In genomic region chr9:134390947-134391318, GRCh38 we compare ENCODE assay signal across 10 cellular contexts.
A peak's percentile ranks its signal among the peaks of the same experiment; 100 is the strongest.
DNase-seq lines count a peak whose midpoint lies in the region; ATAC-seq, FAIRE-seq and TF ChIP-seq lines count a peak whose summit lies in the region.
"Had no signal": no experiment of that assay in that cellular context is flagged by ENCODE, and none has a peak within 500 bp of the region (broad histone marks: within the 10 kb centered on the region; RNA-seq: fewer than 3 reads in every experiment).

No MANE protein-coding gene starts in this region.

- H3K36me3 ChIP-seq in stomach: peaks cover 0 to 5% (median 0%) of the 10 kb centered on the region in 4 donors

- peak; percentile 22 for ATAC-seq in activated CD4-positive, alpha-beta T cell treated with anti-CD3 and anti-CD28 coated beads for 36 hours
- ATAC-seq in HG02763 (IDR thresholded peaks at IDR 0.05; ENCODE audit: unreplicated experiment): peak; percentile 20
- ATAC-seq: A549, Right ventricle myocardium inferior had no signal

- peaks cover 5% of the 10 kb centered on the region for H3K9me3 Mint-ChIP-seq in activated CD4-positive, alpha-beta T cell treated with anti-CD3 and anti-CD28 coated beads for 36 hours (ENCODE audit: low read depth)
- peaks cover 6% of the 10 kb centered on the region for H3K9me3 Mint-ChIP-seq in activated CD4-positive, alpha-beta memory T cell treated with anti-CD3 and anti-CD28 coated beads, Interleukin-2, amount 10 ng/mL, durations not matched to agents 7 days and 5 days

- no peak for FAIRE-seq in RCC 7860 (lab: Jason Lieb, UNC)
- FAIRE-seq: A549 had no signal

- H3K4me1 ChIP-seq in stomach: peaks cover 71 to 99% (median 96%) of the 10 kb centered on the region in 4 donors

- POLR2A ChIA-PET in activated CD4-positive, alpha-beta T cell treated with anti-CD3 and anti-CD28 coated beads for 36 hours (lab: Charles Lee): interaction anchor here (0.6 to 1.6 kb wide), 7 partner anchors 9 to 1103 kb away, joined by 3 to 6 read pairs (median 3); no protein-coding TSS in a partner anchor
- POLR2A ChIA-PET in activated CD4-positive, alpha-beta memory T cell treated with anti-CD3 and anti-CD28 coated beads, Interleukin-2, amount 10 ng/mL, durations not matched to agents 7 days and 5 days (lab: Charles Lee): interaction anchor here (1.2 to 3.9 kb wide), 10 partner anchors 9 to 89 kb away, joined by 3 to 22 read pairs (median 5); no protein-coding TSS in a partner anchor

- peaks cover 5% of the 10 kb centered on the region for H3K36me3 Mint-ChIP-seq in activated CD4-positive, alpha-beta T cell treated with anti-CD3 and anti-CD28 coated beads for 36 hours (ENCODE audit: low read depth)
- peaks cover 7% of the 10 kb centered on the region for H3K36me3 Mint-ChIP-seq in activated CD4-positive, alpha-beta memory T cell treated with anti-CD3 and anti-CD28 coated beads, Interleukin-2, amount 10 ng/mL, durations not matched to agents 7 days and 5 days (ENCODE audit: low read depth)

- H3K27ac Mint-ChIP-seq in activated CD4-positive, alpha-beta T cell treated with anti-CD3 and anti-CD28 coated beads for 36 hours: peak overlapping the region; percentile 95
- peak overlapping the region; percentile 86 for H3K27ac Mint-ChIP-seq in activated CD4-positive, alpha-beta memory T cell treated with anti-CD3 and anti-CD28 coated beads, Interleukin-2, amount 10 ng/mL, durations not matched to agents 7 days and 5 days

- WGBS in stomach, 5 donors: 57 to 86% (median 77%) methylated on average over 4 to 11 of the region's 11 CpGs

- TF ChIP-seq EP300 in stomach (IDR thresholded peaks at IDR 0.05): no peak

- H3K4me1 Mint-ChIP-seq in activated CD4-positive, alpha-beta T cell treated with anti-CD3 and anti-CD28 coated beads for 36 hours: peaks cover 57% of the 10 kb centered on the region
- peaks cover 66% of the 10 kb centered on the region for H3K4me1 Mint-ChIP-seq in activated CD4-positive, alpha-beta memory T cell treated with anti-CD3 and anti-CD28 coated beads, Interleukin-2, amount 10 ng/mL, durations not matched to agents 7 days and 5 days

- no peak for TF ChIP-seq POLR2A in stomach (IDR thresholded peaks at IDR 0.05)

- CTCF ChIA-PET in activated CD4-positive, alpha-beta T cell treated with anti-CD3 and anti-CD28 coated beads for 36 hours (lab: Charles Lee): interaction anchor here (0.9 to 1.5 kb wide), 5 partner anchors 9 to 220 kb away, joined by 4 read pairs; no protein-coding TSS in a partner anchor
- CTCF ChIA-PET in activated CD4-positive, alpha-beta memory T cell treated with anti-CD3 and anti-CD28 coated beads, Interleukin-2, amount 10 ng/mL, durations not matched to agents 7 days and 5 days (lab: Charles Lee): interaction anchor here (1.2 to 1.9 kb wide), 3 partner anchors 9 to 52 kb away, joined by 3 to 8 read pairs (median 8); no protein-coding TSS in a partner anchor

- no peaks in the 10 kb centered on the region for H3K27me3 ChIP-seq in stomach

- TF ChIP-seq CTCF in stomach (IDR thresholded peaks at IDR 0.05): no peak

- DNase-seq in activated CD4-positive, alpha-beta T cell treated with anti-CD3 and anti-CD28 coated beads for 36 hours: no peak
- no peak for DNase-seq in activated CD4-positive, alpha-beta T cell treated with anti-CD3 and anti-CD28 coated beads, Interleukin-2, amount 50 U/mL, for 1 hour
- DNase-seq in activated CD4-positive, alpha-beta memory T cell treated with anti-CD3 and anti-CD28 coated beads, Interleukin-2, amount 10 ng/mL, durations not matched to agents 7 days and 5 days: no peak
- no peak for DNase-seq in stomach
- DNase-seq in A172 (ENCODE audit: low spot score): no peak
- DNase-seq in DMS 273 treated with DMSO at 0.1 percent for 48 hours (lab: John Stamatoyannopoulos, UW): no peak
- DNase-seq in RCC 7860 (ENCODE audit: low spot score): no peak

- H3K4me3 Mint-ChIP-seq in activated CD4-positive, alpha-beta T cell treated with anti-CD3 and anti-CD28 coated beads for 36 hours: peak overlapping the region; percentile 75
- peak overlapping the region; percentile 78 for H3K4me3 Mint-ChIP-seq in activated CD4-positive, alpha-beta memory T cell treated with anti-CD3 and anti-CD28 coated beads, Interleukin-2, amount 10 ng/mL, durations not matched to agents 7 days and 5 days

- peak overlapping the region in 1 of 4 donors; percentile 7 for H3K4me3 ChIP-seq in stomach
- H3K4me3 ChIP-seq: A549 had no signal

- H3K9me3 ChIP-seq in stomach: no peaks in the 10 kb centered on the region
- H3K9me3 ChIP-seq: A549 had no signal

- intact Hi-C loops in activated CD4-positive, alpha-beta T cell treated with anti-CD3 and anti-CD28 coated beads for 36 hours (cut with DNase I, micrococcal nuclease): loop anchor here (1.0 to 10.0 kb wide), 12 partner anchors 16 to 1724 kb away; partner anchors contain the start of genes RNU6ATAC (in 2 of the 2), BRD3 (in 1 of the 2), BRD3OS (in 1 of the 2) and TMEM250 (in 1 of the 2)
- intact Hi-C loops in stomach (cut with DNase I; ENCODE audit: low total_unique reads): no loop called here

- H3K27me3 Mint-ChIP-seq in activated CD4-positive, alpha-beta T cell treated with anti-CD3 and anti-CD28 coated beads for 36 hours: peaks cover 11% of the 10 kb centered on the region
- peaks cover 7% of the 10 kb centered on the region for H3K27me3 Mint-ChIP-seq in activated CD4-positive, alpha-beta memory T cell treated with anti-CD3 and anti-CD28 coated beads, Interleukin-2, amount 10 ng/mL, durations not matched to agents 7 days and 5 days

- H3K27ac ChIP-seq in stomach: peak overlapping the region in 4 of 5 donors; percentile 25 to 57 (median 49)
